Comparison of ENCODE assay signal across 8 cellular contexts in genomic region chr3:29282431-29283296, GRCh38. TPM values are rescaled to one million over a fixed set of nuclear protein-coding genes. Genes with fewer than 3 reads are reported as not detected.
DNase-seq lines count a peak whose midpoint lies in the region; ATAC-seq, FAIRE-seq and TF ChIP-seq lines count a peak whose summit lies in the region.

No MANE protein-coding gene starts in this region.

- H2BK15ac ChIP-seq in H1 (ENCODE audit: low read length), result no peak overlapping the region

- TF ChIP-seq POLR2A in H1 (IDR thresholded peaks at IDR 0.05; ENCODE audit: control extremely low read depth in 1 of 2, low read depth in 2 of 2, low read length in 2 of 2) (no peak), GM18505 (IDR thresholded peaks at IDR 0.05; ENCODE audit: borderline replicate concordance, extremely low read depth, insufficient read depth, insufficient read length) (no peak)

- no peaks in the 10 kb centered on the region for H3K27me3 ChIP-seq in CD8-positive, alpha-beta memory T cell (ENCODE audit: insufficient read depth, low read length, poor library complexity, severe bottlenecking)
- H3K27me3 ChIP-seq in H1 (replicated peaks in 1 of 4; ENCODE audit: control insufficient read depth in 3 of 4, extremely low read depth in 1 of 4, insufficient read depth in 3 of 4, low read length in 3 of 4) (no peaks in the 10 kb centered on the region), neuron (ENCODE audit: insufficient read depth, low read length) (no peaks in the 10 kb centered on the region)

- H3K9me3 Mint-ChIP-seq in CD8-positive, alpha-beta memory T cell, result peaks cover 0 to 7% (median 0%) of the 10 kb centered on the region in 5 donors
- peaks cover 0 to 3% (median 0%) of the 10 kb centered on the region in 7 donors for H3K9me3 Mint-ChIP-seq in CD14-positive monocyte

- H3K9me3 ChIP-seq in CD8-positive, alpha-beta memory T cell (ENCODE audit: low read length), result no peaks in the 10 kb centered on the region
- H3K9me3 ChIP-seq in H1 (ENCODE audit: insufficient read depth in 2 of 2, low read depth in 1 of 2, low read length in 1 of 2) (no peaks in the 10 kb centered on the region), neuron (ENCODE audit: low read length) (no peaks in the 10 kb centered on the region)

- no peak for TF ChIP-seq RAD21 in H1 (IDR thresholded peaks at IDR 0.05 in 1 of 2, conservative IDR thresholded peaks at IDR 0.05 in 1 of 2; ENCODE audit: low read depth in 2 of 2, low read length in 2 of 2)

- H3K4me3 Mint-ChIP-seq in CD8-positive, alpha-beta memory T cell, result peak overlapping the region in 5 of 7 donors; percentile 14 to 84 (median 83)
- no peak overlapping the region for H3K4me3 Mint-ChIP-seq in CD14-positive monocyte

- peak overlapping the region; percentile 81 to 83 for H3K4me2 ChIP-seq in H1 (ENCODE audit: insufficient read depth in 1 of 2, low read depth in 2 of 2, low read length in 2 of 2)

- no peak for TF ChIP-seq EP300 in H1 (IDR thresholded peaks at IDR 0.05; ENCODE audit: borderline replicate concordance in 1 of 2, low read depth in 2 of 2, low read length in 2 of 2)

- ATAC-seq in GM18505 (IDR thresholded peaks at IDR 0.05; ENCODE audit: unreplicated experiment), result no peak

- no peaks in the 10 kb centered on the region for H3K79me2 ChIP-seq in H1 (ENCODE audit: control insufficient read depth in 1 of 2, insufficient read depth in 2 of 2, low read length in 2 of 2)

- H3K18ac ChIP-seq in H1 (ENCODE audit: extremely low read depth, low read length), result no peak overlapping the region; the same call in 1 of the 2 replicates

- H2AFZ ChIP-seq in H1 (ENCODE audit: low read length) (no peak overlapping the region), neuron (ENCODE audit: low read depth, low read length) (peak overlapping the region; percentile 94)

- peak overlapping the region in 1 of 8 donors; percentile 19 for H3K27ac Mint-ChIP-seq in CD8-positive, alpha-beta memory T cell
- no peak overlapping the region for H3K27ac Mint-ChIP-seq in CD14-positive monocyte

- H4K91ac ChIP-seq in H1 (replicated peaks; ENCODE audit: insufficient read length, low read length), result no peak overlapping the region

- H4K20me1 ChIP-seq in H1 (replicated peaks in 1 of 2; ENCODE audit: control insufficient read depth in 1 of 2, insufficient read depth in 2 of 2, low read length in 2 of 2), result no peaks in the 10 kb centered on the region

- H3K36me3 Mint-ChIP-seq in CD8-positive, alpha-beta memory T cell, result no peaks in the 10 kb centered on the region
- no peaks in the 10 kb centered on the region for H3K36me3 Mint-ChIP-seq in CD14-positive monocyte

- H2AK5ac ChIP-seq in H1 (ENCODE audit: low read depth, low read length), result no peak overlapping the region

- H3K56ac ChIP-seq in H1 (replicated peaks; ENCODE audit: insufficient read length, low read depth, low read length), result no peak overlapping the region

- POLR2A ChIA-PET in CD8-positive, alpha-beta memory T cell (lab: Charles Lee), result no interaction called here
- POLR2A ChIA-PET in H1 (lab: Charles Lee; ENCODE audit: partially characterized antibody), result no interaction called here

- peaks cover 20 to 26% (median 25%) of the 10 kb centered on the region in 3 donors for H3K4me1 Mint-ChIP-seq in CD8-positive, alpha-beta memory T cell
- peaks cover 19% of the 10 kb centered on the region for H3K4me1 Mint-ChIP-seq in CD14-positive monocyte

- H3K4ac ChIP-seq in H1 (replicated peaks; ENCODE audit: insufficient read length, low read depth, low read length), result no peak overlapping the region

- DNase-seq in CD8-positive, alpha-beta memory T cell, result no peak
- DNase-seq in M059J (ENCODE audit: low read depth), result peak; percentile 56
- DNase-seq in H1 (ENCODE audit: low read depth in 1 of 2, low spot score in 2 of 2), result no peak
- DNase-seq in DMS153 (lab: John Stamatoyannopoulos, UW), result no peak
- no peak for DNase-seq in CD14-positive monocyte (ENCODE audit: low spot score)
- DNase-seq in UCSD-AML1 (lab: John Stamatoyannopoulos, UW; ENCODE audit: unreplicated experiment), result no peak

- no peak overlapping the region for H3K27ac ChIP-seq in CD8-positive, alpha-beta memory T cell (ENCODE audit: low read depth, low read length)
- H3K27ac ChIP-seq in H1 (ENCODE audit: low read depth, low read length), result no peak overlapping the region

- H3K23ac ChIP-seq in H1 (ENCODE audit: insufficient read length), result no peak overlapping the region

- peak overlapping the region; percentile 9 for H2BK120ac ChIP-seq in H1 (replicated peaks; ENCODE audit: low read depth, low read length)

- CTCF ChIA-PET in CD8-positive, alpha-beta memory T cell (lab: Charles Lee), result no interaction called here
- CTCF ChIA-PET in H1 (lab: Charles Lee; ENCODE audit: partially characterized antibody), result no interaction called here

- H2BK12ac ChIP-seq in H1 (ENCODE audit: low read depth, low read length), result no peak overlapping the region

- no peak overlapping the region for H2BK5ac ChIP-seq in H1 (ENCODE audit: low read depth, low read length)

- WGBS in H1 (ENCODE audit: extremely low coverage in 1 of 2, insufficient coverage in 1 of 2, insufficient read length in 1 of 2, insufficient replicate concordance in 2 of 2, low coverage in 1 of 2, low lambda C conversion rate in 2 of 2, missing lambda C conversion rate in 1 of 2), 2 experiments, result 70% methylated on average over 14 of the region's 14 CpGs; no CpG with 5 or more reads in 1 of the 2 experiments

- TF ChIP-seq CTCF in H1 (IDR thresholded peaks at IDR 0.05; ENCODE audit: control extremely low read depth in 1 of 3, insufficient read depth in 1 of 3, low read depth in 1 of 3, low read length in 3 of 3) (no peak), CD14-positive monocyte (IDR thresholded peaks at IDR 0.05) (no peak)

- H3K4me1 ChIP-seq in CD8-positive, alpha-beta memory T cell (ENCODE audit: insufficient read depth, low read length), result no peaks in the 10 kb centered on the region
- H3K4me1 ChIP-seq in H1 (replicated peaks in 1 of 4; ENCODE audit: control insufficient read depth in 3 of 4, insufficient read depth in 4 of 4, low read length in 3 of 4) (peaks cover 0 to 20% (median 7%) of the 10 kb centered on the region in 4 experiments; a peak in 4 of 7 replicates), neuron (ENCODE audit: insufficient read depth, low read length) (peaks cover 28% of the 10 kb centered on the region)

- no peak overlapping the region; the same call in 1 of the 2 replicates for H2BK20ac ChIP-seq in H1 (ENCODE audit: low read length)

- H3K36me3 ChIP-seq in CD8-positive, alpha-beta memory T cell (ENCODE audit: insufficient read depth, low read length), result no peaks in the 10 kb centered on the region
- H3K36me3 ChIP-seq in H1 (ENCODE audit: control insufficient read depth in 2 of 4, insufficient read depth in 4 of 4, low read length in 3 of 4), result no peaks in the 10 kb centered on the region
- H3K36me3 ChIP-seq in neuron (ENCODE audit: insufficient read depth, low read length), result no peaks in the 10 kb centered on the region

- no peak overlapping the region for H3K9ac ChIP-seq in H1 (replicated peaks in 1 of 4; ENCODE audit: extremely low read depth in 1 of 4, low read depth in 3 of 4, low read length in 3 of 4)

- intact Hi-C loops in CD14-positive monocyte (cut with micrococcal nuclease), result no loop called here

- H3K27me3 Mint-ChIP-seq in CD8-positive, alpha-beta memory T cell, result peaks cover 7 to 15% of the 10 kb centered on the region in 2 donors
- peaks cover 2 to 28% (median 17%) of the 10 kb centered on the region in 3 donors for H3K27me3 Mint-ChIP-seq in CD14-positive monocyte (ENCODE audit: low read depth in 3 of 3)

- H3K79me1 ChIP-seq in H1 (ENCODE audit: low read depth, low read length), result no peaks in the 10 kb centered on the region

- H3K14ac ChIP-seq in H1 (ENCODE audit: insufficient read length), result no peak overlapping the region

- H3K23me2 ChIP-seq in H1 (ENCODE audit: low read depth, low read length), result peaks cover 2% of the 10 kb centered on the region

- no peak overlapping the region for H4K5ac ChIP-seq in H1 (ENCODE audit: insufficient read length, low read depth, low read length)

- H4K8ac ChIP-seq in H1 (ENCODE audit: extremely low read depth, insufficient read depth, low read length), result no peak overlapping the region

- no peak for FAIRE-seq in H1 (lab: Jason Lieb, UNC)

- H3K4me3 ChIP-seq in CD8-positive, alpha-beta memory T cell (ENCODE audit: low read length), result no peak overlapping the region
- H3K4me3 ChIP-seq in H1 (ENCODE audit: extremely low read depth in 1 of 4, insufficient read depth in 2 of 4, low read depth in 3 of 4, low read length in 4 of 4) (peak overlapping the region; percentile 3 to 65 (median 16); a peak in 5 of 8 replicates), neuron (ENCODE audit: low read length) (peak overlapping the region; percentile 58)

TF ChIP-seq in H1, 55 proteins besides CTCF, POLR2A, EP300 and RAD21 (continues in another document):
- TF ChIP-seq SP1 (IDR thresholded peaks at IDR 0.05; ENCODE audit: low read depth, low read length), result no peak
- TF ChIP-seq SP4 (IDR thresholded peaks at IDR 0.05; ENCODE audit: low read length), result no peak
- TF ChIP-seq MAX (IDR thresholded peaks at IDR 0.05), result no peak
- TF ChIP-seq CBX8 (IDR thresholded peaks at IDR 0.05; ENCODE audit: borderline replicate concordance, low read depth, low read length), result no peak
- TF ChIP-seq SIN3A (conservative IDR thresholded peaks at IDR 0.05 in 1 of 2, IDR thresholded peaks at IDR 0.05 in 1 of 2; ENCODE audit: low read depth in 1 of 2, low read length in 2 of 2), result no peak
- no peak for TF ChIP-seq POLR2AphosphoS5 (IDR thresholded peaks at IDR 0.05; ENCODE audit: low read depth, low read length)
- no peak for TF ChIP-seq CBX5 (IDR thresholded peaks at IDR 0.05; ENCODE audit: low read depth, low read length)
- no peak for TF ChIP-seq CEBPB (IDR thresholded peaks at IDR 0.05; ENCODE audit: low read depth, low read length)
- TF ChIP-seq SIX5 (IDR thresholded peaks at IDR 0.05; ENCODE audit: low read depth, low read length), result no peak
- no peak for TF ChIP-seq PHF8 (conservative IDR thresholded peaks at IDR 0.05; ENCODE audit: low read depth, low read length)

RNA-seq across cellular contexts. Expression of gene RBMS3, which starts 1.8 kb away (rescaled TPM):
- under 1 TPM; 0.22 to 0.33 TPM for total RNA-seq in CD8-positive, alpha-beta memory T cell
- polyA plus RNA-seq in CD8-positive, alpha-beta memory T cell, result 0.21 TPM
- total RNA-seq in M059J (2014; rRNA removed; shearing (Covaris generic)), result 7.9 and 12.1 TPM in 2 replicates
- total RNA-seq in H1 (2021; fragmentation: NEBNext Ultra II Directional; extraction: Animal tissue kit (Norgen Biotek cat#: 25700)), result 5.4 and 6.9 TPM in 2 replicates
- polyA plus RNA-seq in H1 (2011; rRNA removed), result 3.7 and 4.2 TPM in 2 replicates
- 4.6 TPM for polyA plus RNA-seq in H1 (2011; cell fraction: cytosol; rRNA removed)
- 6.0 TPM for polyA plus RNA-seq in H1 (2011; cell fraction: nucleus; rRNA removed)
- polyA plus RNA-seq in H1 (2012, experiment 1 of 2), result 3.8 to 6.0 TPM (median 4.7 TPM) in 4 replicates
- 0.20 TPM for polyA plus RNA-seq in H1 (2012, experiment 2 of 2)
- polyA plus RNA-seq in H1 (2013, experiment 1 of 2), result 4.4 TPM
- 4.1 TPM for polyA plus RNA-seq in H1 (2013, experiment 2 of 2)
- polyA minus RNA-seq in H1 (2011; rRNA and poly(A)+ RNA removed), result 9.0 and 12.2 TPM in 2 replicates
- polyA minus RNA-seq in H1 (2011; cell fraction: cytosol; rRNA and poly(A)+ RNA removed), result 1.2 TPM
- polyA minus RNA-seq in H1 (2011; cell fraction: nucleus; rRNA and poly(A)+ RNA removed), result 18.6 TPM
- polyA plus RNA-seq in CD14-positive monocyte, result not detected

Comparison
In these comparisons a context has a peak if more than half of its experiments do, and no peak if none do; other contexts are left out.
1. H3K4me3 Mint-ChIP-seq: peak in CD8-positive, alpha-beta memory T cell (5 of 7); none in CD14-positive monocyte (0 of 2).